Comparison of ENCODE assay signal across 29 cellular contexts in the genomic region with DNA sequence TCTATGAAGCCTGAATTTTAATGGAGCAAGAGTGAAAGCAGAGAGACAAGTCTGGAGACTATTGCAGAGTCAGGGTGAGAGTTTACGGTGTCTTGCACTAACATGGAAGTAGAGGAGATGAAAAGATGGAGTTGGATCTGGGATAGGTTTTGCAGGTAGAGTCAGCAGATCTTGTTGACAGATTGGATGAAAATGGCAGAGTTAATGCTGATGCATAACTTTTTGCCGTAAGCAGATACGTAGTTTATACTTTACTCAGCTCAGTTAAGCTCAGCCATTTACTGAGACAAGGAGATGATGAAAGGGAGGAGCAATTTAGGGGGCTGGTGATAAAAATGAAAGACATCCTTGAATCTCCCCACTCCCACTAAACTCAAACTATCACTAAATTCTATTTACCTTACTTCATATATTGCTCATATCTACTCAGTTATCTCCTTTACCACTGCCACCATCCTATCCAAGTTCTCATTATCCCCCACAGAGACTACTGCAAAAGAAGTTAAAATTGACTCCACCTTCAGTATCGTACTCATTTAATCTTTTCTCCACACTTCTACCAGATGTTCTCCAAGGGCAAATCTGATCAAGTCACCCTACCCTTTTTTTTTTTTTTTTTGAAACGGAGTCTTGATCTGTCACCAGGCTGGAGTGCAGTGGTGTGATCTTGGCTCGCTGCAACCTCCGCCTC. TPM values are rescaled to one million over a fixed set of nuclear protein-coding genes. Genes with fewer than 3 reads are reported as not detected.
"Had no signal": no experiment of that assay in that cellular context is flagged by ENCODE, and none has a peak within 500 bp of the region (broad histone marks: within the 10 kb centered on the region; RNA-seq: fewer than 3 reads in every experiment).

No MANE protein-coding gene starts in this region.

- H3K27ac Mint-ChIP-seq: activated CD4-positive, alpha-beta memory T cell treated with anti-CD3 and anti-CD28 coated beads, Interleukin-2, amount 10 ng/mL, durations not matched to agents 7 days and 5 days; activated CD4-positive, alpha-beta T cell treated with anti-CD3 and anti-CD28 coated beads for 36 hours; activated naive CD4-positive, alpha-beta T cell treated with anti-CD3 and anti-CD28 coated beads for 36 hours; activated naive CD8-positive, alpha-beta T cell; activated T-helper 17 cell treated with anti-CD3 and anti-CD28 coated beads, Interleukin-2, amount 50 U/mL, for 72 hours; brain had no signal

- ATAC-seq: activated CD4-positive, alpha-beta T cell treated with anti-CD3 and anti-CD28 coated beads for 36 hours; activated T-helper 17 cell treated with anti-CD3 and anti-CD28 coated beads, Interleukin-2, amount 50 U/mL, for 72 hours; Panc1; Right ventricle myocardium inferior had no signal

- H3K4me3 ChIP-seq: SK-N-MC had no signal

- DNase-seq: activated CD4-positive, alpha-beta memory T cell treated with anti-CD3 and anti-CD28 coated beads, Interleukin-2, amount 10 ng/mL, durations not matched to agents 7 days and 5 days; activated CD4-positive, alpha-beta T cell treated with anti-CD3 and anti-CD28 coated beads for 36 hours; activated CD4-positive, alpha-beta T cell treated with anti-CD3 and anti-CD28 coated beads, Interleukin-2, amount 50 U/mL, for 1 hour; activated gamma-delta T cell; activated naive CD4-positive, alpha-beta T cell treated with anti-CD3 and anti-CD28 coated beads for 36 hours; activated T-cell treated with anti-CD3 and anti-CD28 coated beads for 4 hours; activated T-cell treated with anti-CD3 and anti-CD28 coated beads, Interleukin-2, amount 50 U/mL, for 48 hours; amygdala; Kasumi-1; NCI-H1048; NCI-H2029; NCI-H2107; NCI-H345; NCI-H510A; NCI-H526 treated with DMSO at 0.1 percent for 48 hours; RPMI8226; T-helper 1 cell had no signal

- H3K9me3 Mint-ChIP-seq: activated CD4-positive, alpha-beta memory T cell treated with anti-CD3 and anti-CD28 coated beads, Interleukin-2, amount 10 ng/mL, durations not matched to agents 7 days and 5 days; activated naive CD4-positive, alpha-beta T cell treated with anti-CD3 and anti-CD28 coated beads for 36 hours; activated T-helper 17 cell treated with anti-CD3 and anti-CD28 coated beads, Interleukin-2, amount 50 U/mL, for 72 hours; brain; central memory CD8-positive, alpha-beta T cell had no signal

- H3K36me3 Mint-ChIP-seq: activated naive CD8-positive, alpha-beta T cell; brain had no signal

- FAIRE-seq: astrocyte had no signal

- H3K4me1 Mint-ChIP-seq: activated CD4-positive, alpha-beta memory T cell treated with anti-CD3 and anti-CD28 coated beads, Interleukin-2, amount 10 ng/mL, durations not matched to agents 7 days and 5 days; activated CD4-positive, alpha-beta T cell treated with anti-CD3 and anti-CD28 coated beads for 36 hours; activated T-helper 17 cell treated with anti-CD3 and anti-CD28 coated beads, Interleukin-2, amount 50 U/mL, for 72 hours; brain; central memory CD8-positive, alpha-beta T cell had no signal

- H3K27ac ChIP-seq: SK-N-MC, VCaP had no signal

- H3K4me3 Mint-ChIP-seq: activated CD4-positive, alpha-beta memory T cell treated with anti-CD3 and anti-CD28 coated beads, Interleukin-2, amount 10 ng/mL, durations not matched to agents 7 days and 5 days; activated CD4-positive, alpha-beta T cell treated with anti-CD3 and anti-CD28 coated beads for 36 hours; activated naive CD4-positive, alpha-beta T cell treated with anti-CD3 and anti-CD28 coated beads for 36 hours; activated naive CD8-positive, alpha-beta T cell; activated T-helper 17 cell treated with anti-CD3 and anti-CD28 coated beads, Interleukin-2, amount 50 U/mL, for 72 hours; brain; central memory CD8-positive, alpha-beta T cell had no signal

RNA-seq across cellular contexts. Expression of a gene that starts 13.8 kb away (rescaled TPM):
- total RNA-seq: activated CD4-positive, alpha-beta memory T cell treated with anti-CD3 and anti-CD28 coated beads, Interleukin-2, amount 10 ng/mL, durations not matched to agents 7 days and 5 days; activated CD4-positive, alpha-beta T cell treated with anti-CD3 and anti-CD28 coated beads for 36 hours; activated CD8-positive, alpha-beta memory T cell treated with anti-CD3 and anti-CD28 coated beads for 36 hours; activated naive CD4-positive, alpha-beta T cell treated with anti-CD3 and anti-CD28 coated beads for 36 hours; activated T-helper 17 cell treated with anti-CD3 and anti-CD28 coated beads, Interleukin-2, amount 50 U/mL, for 72 hours; astrocyte; M059J; Right ventricle myocardium inferior; T-helper 2 cell treated with Interferon-gamma antibody and Interleukin-4, amounts not matched to agents 100 ng/mL and 5 ng/mL, for 36 hours had no signal
